Comparison of ENCODE assay signal across 8 cellular contexts in the genomic region with DNA sequence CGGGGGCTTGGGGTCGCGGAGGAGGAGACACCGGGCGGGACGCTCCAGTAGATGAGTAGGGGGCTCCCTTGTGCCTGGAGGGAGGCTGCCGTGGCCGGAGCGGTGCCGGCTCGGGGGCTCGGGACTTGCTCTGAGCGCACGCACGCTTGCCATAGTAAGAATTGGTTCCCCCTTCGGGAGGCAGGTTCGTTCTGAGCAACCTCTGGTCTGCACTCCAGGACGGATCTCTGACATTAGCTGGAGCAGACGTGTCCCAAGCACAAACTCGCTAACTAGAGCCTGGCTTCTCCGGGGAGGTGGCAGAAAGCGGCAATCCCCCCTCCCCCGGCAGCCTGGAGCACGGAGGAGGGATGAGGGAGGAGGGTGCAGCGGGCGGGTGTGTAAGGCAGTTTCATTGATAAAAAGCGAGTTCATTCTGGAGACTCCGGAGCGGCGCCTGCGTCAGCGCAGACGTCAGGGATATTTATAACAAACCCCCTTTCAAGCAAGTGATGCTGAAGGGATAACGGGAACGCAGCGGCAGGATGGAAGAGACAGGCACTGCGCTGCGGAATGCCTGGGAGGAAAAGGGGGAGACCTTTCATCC. TPM values are rescaled to one million over a fixed set of nuclear protein-coding genes. Genes with fewer than 3 reads are reported as not detected.
DNase-seq lines count a peak whose midpoint lies in the region; ATAC-seq and TF ChIP-seq lines count a peak whose summit lies in the region.

No MANE protein-coding gene starts in this region.

- H3K27ac ChIP-seq in SJSA1 (peak overlapping the region; percentile 100), right cardiac atrium (ENCODE audit: low read length) (peak overlapping the region; percentile 24)

- H3K4me3 ChIP-seq in SJSA1 (peak overlapping the region; percentile 51), right cardiac atrium (ENCODE audit: low read length) (peak overlapping the region; percentile 74)

- H3K4me1 Mint-ChIP-seq in progenitor cell of endocrine pancreas (ENCODE audit: low read depth), result peaks cover 40% of the 10 kb centered on the region

- H3K36me3 ChIP-seq in SJSA1, result peaks cover 17% of the 10 kb centered on the region

- WGBS in right cardiac atrium, result under 1% methylated on average over 38 of the region's 38 CpGs

- H3K4me1 ChIP-seq in SJSA1 (replicated peaks) (peaks cover 35% of the 10 kb centered on the region), right cardiac atrium (ENCODE audit: control insufficient read depth, insufficient read depth, low read length) (peaks cover 4% of the 10 kb centered on the region)

- no peaks in the 10 kb centered on the region for H3K9me3 ChIP-seq in SJSA1 (replicated peaks)
- H3K9me3 ChIP-seq in right cardiac atrium (ENCODE audit: control insufficient read depth, low read length), result no peaks in the 10 kb centered on the region

- no peak for TF ChIP-seq CTCF in progenitor cell of endocrine pancreas (IDR thresholded peaks at IDR 0.05; ENCODE audit: unreplicated experiment)

- H3K9me3 Mint-ChIP-seq in progenitor cell of endocrine pancreas (ENCODE audit: low read depth), result no peaks in the 10 kb centered on the region

- intact Hi-C loops in right cardiac atrium (cut with DNase I), result no loop called here

- peak; percentile 0 for ATAC-seq in HG03159 (IDR thresholded peaks at IDR 0.05; ENCODE audit: unreplicated experiment)
- peak; percentile 22 to 25 for ATAC-seq in right cardiac atrium

- H3K4me3 Mint-ChIP-seq in progenitor cell of endocrine pancreas (ENCODE audit: low read depth), result peak overlapping the region; percentile 92

- peaks cover 32% of the 10 kb centered on the region for H3K27me3 Mint-ChIP-seq in progenitor cell of endocrine pancreas

- DNase-seq in DMS114 treated with DMSO at 0.1 percent for 48 hours (lab: John Stamatoyannopoulos, UW; ENCODE audit: unreplicated experiment) (peak; percentile 10), SJSA1 (ENCODE audit: low read depth in 1 of 2, low spot score in 2 of 2) (peak; percentile 47 to 48), anterior cingulate cortex (lab: John Stamatoyannopoulos, UW) (peak in 56 of 58 donors; percentile 6 to 84 (median 66)), right cardiac atrium (peak; percentile 83 to 93 (median 89)), progenitor cell of endocrine pancreas (ENCODE audit: low spot score, unreplicated experiment) (no peak), cortex of kidney (lab: John Stamatoyannopoulos, UW) (no peak), MV-4-11 (lab: John Stamatoyannopoulos, UW) (no peak)

- peak overlapping the region; percentile 100 for H3K27ac Mint-ChIP-seq in progenitor cell of endocrine pancreas

- H3K36me3 Mint-ChIP-seq in progenitor cell of endocrine pancreas (ENCODE audit: insufficient read depth), result peaks cover 19% of the 10 kb centered on the region

- H3K27me3 ChIP-seq in SJSA1 (replicated peaks), result no peaks in the 10 kb centered on the region
- H3K27me3 ChIP-seq in right cardiac atrium (ENCODE audit: control insufficient read depth, insufficient read depth), result no peaks in the 10 kb centered on the region

RNA-seq across cellular contexts. Expression of a gene that starts 0.6 kb away (rescaled TPM):
- 6.6 and 7.9 TPM in 2 replicates for total RNA-seq in SJSA1 (2014; rRNA removed; shearing (Covaris generic))
- total RNA-seq in right cardiac atrium (100 to 1,000 TPM in 1 of 4 donors, 10 to 100 TPM in 3; 15.7 to 244 (median 46.3) TPM), progenitor cell of endocrine pancreas (73.7 and 88.8 TPM in 2 replicates)
- 144 TPM for polyA plus RNA-seq in right cardiac atrium

Comparison
In these comparisons a context has a peak if more than half of its experiments do, and no peak if none do; other contexts are left out.
1. DNase-seq: peak in DMS114 treated with DMSO at 0.1 percent for 48 hours (single experiment), SJSA1 (2 of 2), anterior cingulate cortex (56 of 58) and right cardiac atrium (3 of 3); none in progenitor cell of endocrine pancreas (single experiment), cortex of kidney (single experiment) and MV-4-11 (single experiment).